ENCODE assay signal across 8 cellular contexts in the genomic region with DNA sequence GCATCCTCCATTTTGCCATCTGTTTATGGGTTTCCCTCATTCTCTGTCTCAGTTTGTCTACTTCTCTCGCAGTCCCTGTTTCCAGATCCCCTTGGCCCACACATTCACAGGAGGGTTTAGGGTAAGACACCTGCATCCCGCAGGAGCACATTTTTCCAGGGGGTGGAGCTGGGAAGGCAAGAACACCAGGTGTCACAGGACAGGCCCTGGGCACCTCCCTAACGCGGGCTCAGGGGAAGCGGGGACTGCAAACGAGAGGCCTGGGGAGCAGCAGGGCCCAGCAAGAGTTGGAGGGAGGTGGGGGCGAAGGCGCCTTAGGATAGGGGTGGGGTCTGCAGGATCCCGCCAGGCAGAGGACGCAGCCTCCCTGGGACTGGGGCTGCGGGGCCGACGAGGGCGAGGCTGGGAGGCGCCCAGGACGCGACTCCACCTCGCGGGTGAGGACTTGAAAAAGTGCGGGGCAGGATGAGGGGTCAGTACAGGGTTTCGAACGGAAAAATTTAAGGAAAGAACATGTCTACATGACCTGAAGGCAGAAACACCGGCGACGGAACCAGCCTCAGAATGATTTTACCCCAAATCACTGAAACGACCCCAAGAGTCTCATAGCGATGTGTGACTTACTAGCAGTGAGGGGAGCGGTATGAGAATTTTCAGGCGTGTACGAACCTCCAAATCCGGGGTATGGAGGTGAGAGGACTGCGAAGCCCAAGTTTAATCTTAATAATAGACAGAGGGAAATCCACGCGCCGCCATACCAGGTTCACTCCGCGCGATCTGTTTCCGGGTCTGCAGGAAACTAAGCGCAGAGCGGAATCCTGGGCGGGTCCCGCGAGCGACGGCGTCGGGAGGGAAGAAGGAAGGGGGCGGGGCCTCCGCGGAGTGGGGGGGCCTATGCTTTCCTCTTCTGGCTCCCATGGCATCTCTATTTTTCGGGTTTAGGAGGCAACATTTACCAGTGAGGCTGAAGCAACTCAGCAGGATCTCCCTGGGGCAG. TPM values are rescaled to one million over a fixed set of nuclear protein-coding genes. Genes with fewer than 3 reads are reported as not detected.
A peak's percentile ranks its signal among the peaks of the same experiment; 100 is the strongest.
DNase-seq lines count a peak whose midpoint lies in the region; ATAC-seq and TF ChIP-seq lines count a peak whose summit lies in the region.

No MANE protein-coding gene starts in this region.

- H3K4me3 ChIP-seq in WERI-Rb-1 (ENCODE audit: low read depth, low read length) = peak overlapping the region; percentile 77
- peak overlapping the region; percentile 64 for H3K4me3 ChIP-seq in fibroblast of villous mesenchyme (ENCODE audit: low read depth, low read length)
- peak overlapping the region; percentile 83 for H3K4me3 ChIP-seq in osteoblast (ENCODE audit: insufficient read depth, low read length)

- H3K4me2 ChIP-seq in osteoblast (ENCODE audit: insufficient read depth, low read length) = peak overlapping the region; percentile 81

- no peaks in the 10 kb centered on the region for H4K20me1 ChIP-seq in osteoblast (ENCODE audit: insufficient read depth, low read length)

- H3K27me3 ChIP-seq in WERI-Rb-1 (ENCODE audit: insufficient read depth, low read depth, severe bottlenecking) (no peaks in the 10 kb centered on the region), osteoblast (ENCODE audit: insufficient read depth, low read length) (no peaks in the 10 kb centered on the region)

- H3K79me2 ChIP-seq in osteoblast (ENCODE audit: insufficient read depth, low read length) = peaks cover 7% of the 10 kb centered on the region

- H3K9me3 ChIP-seq in WERI-Rb-1 (ENCODE audit: severe bottlenecking) = no peaks in the 10 kb centered on the region
- no peaks in the 10 kb centered on the region for H3K9me3 ChIP-seq in osteoblast (ENCODE audit: low read depth, low read length)

- peak; percentile 25 for DNase-seq in DMS 273 treated with DMSO at 0.1 percent for 48 hours (lab: John Stamatoyannopoulos, UW)
- peak; percentile 80 for DNase-seq in WERI-Rb-1
- DNase-seq in fibroblast of villous mesenchyme (ENCODE audit: low read depth) = peak; percentile 62
- DNase-seq in osteoblast (ENCODE audit: insufficient read length, low spot score, missing footprints) = peak; percentile 97
- no peak for DNase-seq in LoVo (ENCODE audit: low spot score)
- DNase-seq in NCI-H2171 (lab: John Stamatoyannopoulos, UW) = no peak

- no peak for TF ChIP-seq CTCF in WERI-Rb-1 (IDR thresholded peaks at IDR 0.05; ENCODE audit: low read depth, low read length)
- TF ChIP-seq CTCF in fibroblast of villous mesenchyme (IDR thresholded peaks at IDR 0.05; ENCODE audit: insufficient read depth, low read depth, low read length) = no peak
- no peak for TF ChIP-seq CTCF in osteoblast (IDR thresholded peaks at IDR 0.05; ENCODE audit: extremely low read depth, low read depth, low read length)

- peaks cover 5% of the 10 kb centered on the region for H3K4me1 ChIP-seq in osteoblast (ENCODE audit: insufficient read depth, low read length)

- H3K36me3 ChIP-seq in WERI-Rb-1 (no peaks in the 10 kb centered on the region), osteoblast (ENCODE audit: insufficient read depth, low read length) (no peaks in the 10 kb centered on the region)

- peak overlapping the region; percentile 97 for H2AFZ ChIP-seq in osteoblast (ENCODE audit: low read length)

- H3K27ac ChIP-seq in WERI-Rb-1 (peak overlapping the region; percentile 65), osteoblast (ENCODE audit: low read depth, low read length) (peak overlapping the region; percentile 40)

- ATAC-seq in GM18498 (IDR thresholded peaks at IDR 0.05; ENCODE audit: unreplicated experiment) (no peak), GM19324 (IDR thresholded peaks at IDR 0.05; ENCODE audit: low FRiP score, unreplicated experiment) (no peak)

RNA-seq across cellular contexts. Expression of gene ERVV-2, which starts 7.1 kb away (rescaled TPM):
- total RNA-seq in fibroblast of villous mesenchyme (not detected in 2 replicates), osteoblast (not detected in 2 replicates)

RNA-seq across cellular contexts. Expression of gene ERVV-1, which starts 23.7 kb away (rescaled TPM):
- not detected in 2 replicates for total RNA-seq in fibroblast of villous mesenchyme
- not detected in 2 replicates for total RNA-seq in osteoblast

Comparison
In these comparisons a context has a peak if more than half of its experiments do, and no peak if none do; other contexts are left out.
1. DNase-seq: peak in DMS 273 treated with DMSO at 0.1 percent for 48 hours (single experiment), WERI-Rb-1 (single experiment), fibroblast of villous mesenchyme (single experiment) and osteoblast (single experiment); none in LoVo (single experiment) and NCI-H2171 (single experiment).
2. Peak in every context shown above with its lines, with median percentiles within 50 percentile points of each other: H3K4me3 ChIP-seq.